ENCODE assay signal across 26 cellular contexts in the genomic region with DNA sequence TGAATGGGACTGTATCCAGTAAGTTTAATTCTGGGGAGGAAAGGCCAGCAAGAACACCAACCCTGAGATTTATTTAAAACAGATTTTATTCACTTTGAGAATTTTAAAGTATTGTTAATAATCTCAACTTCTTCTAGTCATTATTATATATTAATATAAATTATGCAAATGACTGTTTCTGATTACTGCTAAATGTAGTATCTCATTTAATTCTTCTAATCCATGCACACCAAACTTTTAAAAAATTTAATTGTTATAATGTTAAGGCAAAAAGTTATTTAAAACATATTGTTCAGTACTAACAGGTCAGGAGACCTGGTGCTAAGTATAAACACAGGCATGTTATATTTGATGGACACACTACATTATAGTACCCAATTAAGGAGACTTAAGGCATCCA. TPM values are rescaled to one million over a fixed set of nuclear protein-coding genes. Genes with fewer than 3 reads are reported as not detected.
A peak's percentile ranks its signal among the peaks of the same experiment; 100 is the strongest.
DNase-seq lines count a peak whose midpoint lies in the region; ATAC-seq and FAIRE-seq lines count a peak whose summit lies in the region.
"Had no signal": no experiment of that assay in that cellular context is flagged by ENCODE, and none has a peak within 500 bp of the region (broad histone marks: within the 10 kb centered on the region; RNA-seq: fewer than 3 reads in every experiment).

No MANE protein-coding gene starts in this region.

- ATAC-seq in T-helper 17 cell, result no peak
- ATAC-seq: GM12878 had no signal

- DNase-seq in T-helper 17 cell (no peak), nucleus accumbens (lab: John Stamatoyannopoulos, UW) (no peak), caudate nucleus (lab: John Stamatoyannopoulos, UW) (no peak), immature natural killer cell (no peak)
- DNase-seq: 8988T; ACHN; BE2C; C1 segment of cervical spinal cord; CD4-positive, alpha-beta memory T cell; CD4-positive, CD25-positive, alpha-beta regulatory T cell; CD8-positive, alpha-beta memory T cell; COR-L47; DMS 273 treated with DMSO at 0.1 percent for 48 hours; DMS153; DMS53; DMS79; DND-41; EL; GDM1 had no signal

- peaks cover 27% of the 10 kb centered on the region for H3K4me1 Mint-ChIP-seq in T-helper 17 cell
- H3K4me1 Mint-ChIP-seq in immature natural killer cell, result peaks cover 23 to 56% of the 10 kb centered on the region in 2 donors

- H3K4me3 Mint-ChIP-seq in T-helper 17 cell (no peak overlapping the region), immature natural killer cell (no peak overlapping the region)
- H3K4me3 Mint-ChIP-seq: CD14-positive monocyte; CD8-positive, alpha-beta memory T cell had no signal

- peak overlapping the region; percentile 9 for H3K27ac Mint-ChIP-seq in T-helper 17 cell
- H3K27ac Mint-ChIP-seq in immature natural killer cell, result no peak overlapping the region
- H3K27ac Mint-ChIP-seq: CD4-positive, CD25-positive, alpha-beta regulatory T cell had no signal

- H3K36me3 Mint-ChIP-seq in T-helper 17 cell (ENCODE audit: low read depth), result no peaks in the 10 kb centered on the region
- peaks cover 0 to 4% (median 0%) of the 10 kb centered on the region in 3 donors for H3K36me3 Mint-ChIP-seq in immature natural killer cell

- peak; percentile 45 for FAIRE-seq in islet of Langerhans (lab: Jason Lieb, UNC)
- FAIRE-seq: A204.1, GM12878, GM12892, GM19239 had no signal

- no peak overlapping the region for H3K27ac ChIP-seq in caudate nucleus (ENCODE audit: low read depth, low read length)
- H3K27ac ChIP-seq: BLaER1 had no signal

- H3K27me3 Mint-ChIP-seq in T-helper 17 cell (no peaks in the 10 kb centered on the region), immature natural killer cell (ENCODE audit: low read depth in 3 of 3) (peaks cover 0 to 3% (median 0%) of the 10 kb centered on the region in 3 donors)
- H3K27me3 Mint-ChIP-seq: CD4-positive, alpha-beta memory T cell; CD4-positive, CD25-positive, alpha-beta regulatory T cell had no signal

- no peaks in the 10 kb centered on the region for H3K9me3 Mint-ChIP-seq in immature natural killer cell
- H3K9me3 Mint-ChIP-seq: CD14-positive monocyte; CD4-positive, alpha-beta memory T cell; CD4-positive, CD25-positive, alpha-beta regulatory T cell; CD8-positive, alpha-beta memory T cell had no signal

- no peaks in the 10 kb centered on the region for H3K9me3 ChIP-seq in T-helper 17 cell (ENCODE audit: control insufficient read depth, low read length, poor library complexity, severe bottlenecking)
- H3K9me3 ChIP-seq: BE2C, BLaER1 had no signal

RNA-seq across cellular contexts. Expression of a gene that starts 8.1 kb away (rescaled TPM):
- 10 to 100 TPM; 52.0 to 55.2 TPM for total RNA-seq in T-helper 17 cell
- polyA plus RNA-seq in immature natural killer cell, result 1 to 10 TPM; 5.6 to 8.0 (median 8.0) TPM
